ENCODE assay signal across 2 cellular contexts in genomic region chr17:2386400-2387085, GRCh38.
TF ChIP-seq lines count a peak whose summit lies in the region.

No MANE protein-coding gene starts in this region.

TF ChIP-seq in SK-N-SH, 30 proteins besides CTCF, POLR2A, EP300 and RAD21 (continued from another document):
- no peak for TF ChIP-seq CHD2 (IDR thresholded peaks at IDR 0.05; ENCODE audit: low read length, partially characterized antibody)

TF ChIP-seq in SK-N-SH treated with all-trans-retinoic acid at 6 μM for 48 hours, 23 proteins besides CTCF, POLR2A, EP300 and RAD21 (continued from another document):
- TF ChIP-seq, protein P1, sequence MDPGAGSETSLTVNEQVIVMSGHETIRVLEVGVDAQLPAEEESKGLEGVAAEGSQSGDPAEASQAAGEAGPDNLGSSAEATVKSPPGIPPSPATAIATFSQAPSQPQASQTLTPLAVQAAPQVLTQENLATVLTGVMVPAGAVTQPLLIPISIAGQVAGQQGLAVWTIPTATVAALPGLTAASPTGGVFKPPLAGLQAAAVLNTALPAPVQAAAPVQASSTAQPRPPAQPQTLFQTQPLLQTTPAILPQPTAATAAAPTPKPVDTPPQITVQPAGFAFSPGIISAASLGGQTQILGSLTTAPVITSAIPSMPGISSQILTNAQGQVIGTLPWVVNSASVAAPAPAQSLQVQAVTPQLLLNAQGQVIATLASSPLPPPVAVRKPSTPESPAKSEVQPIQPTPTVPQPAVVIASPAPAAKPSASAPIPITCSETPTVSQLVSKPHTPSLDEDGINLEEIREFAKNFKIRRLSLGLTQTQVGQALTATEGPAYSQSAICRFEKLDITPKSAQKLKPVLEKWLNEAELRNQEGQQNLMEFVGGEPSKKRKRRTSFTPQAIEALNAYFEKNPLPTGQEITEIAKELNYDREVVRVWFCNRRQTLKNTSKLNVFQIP (CRISPR knock-in tag; IDR thresholded peaks at IDR 0.05; ENCODE audit: borderline replicate concordance, low read depth) = no peak
- TF ChIP-seq, protein P2, sequence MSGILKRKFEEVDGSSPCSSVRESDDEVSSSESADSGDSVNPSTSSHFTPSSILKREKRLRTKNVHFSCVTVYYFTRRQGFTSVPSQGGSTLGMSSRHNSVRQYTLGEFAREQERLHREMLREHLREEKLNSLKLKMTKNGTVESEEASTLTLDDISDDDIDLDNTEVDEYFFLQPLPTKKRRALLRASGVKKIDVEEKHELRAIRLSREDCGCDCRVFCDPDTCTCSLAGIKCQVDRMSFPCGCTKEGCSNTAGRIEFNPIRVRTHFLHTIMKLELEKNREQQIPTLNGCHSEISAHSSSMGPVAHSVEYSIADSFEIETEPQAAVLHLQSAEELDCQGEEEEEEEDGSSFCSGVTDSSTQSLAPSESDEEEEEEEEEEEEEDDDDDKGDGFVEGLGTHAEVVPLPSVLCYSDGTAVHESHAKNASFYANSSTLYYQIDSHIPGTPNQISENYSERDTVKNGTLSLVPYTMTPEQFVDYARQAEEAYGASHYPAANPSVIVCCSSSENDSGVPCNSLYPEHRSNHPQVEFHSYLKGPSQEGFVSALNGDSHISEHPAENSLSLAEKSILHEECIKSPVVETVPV (CRISPR knock-in tag; IDR thresholded peaks at IDR 0.05) = no peak
- TF ChIP-seq TCF4 (CRISPR knock-in tag; IDR thresholded peaks at IDR 0.05; ENCODE audit: borderline replicate concordance) (no peak), BACH2 (CRISPR knock-in tag; IDR thresholded peaks at IDR 0.05; ENCODE audit: borderline replicate concordance) (no peak), ESRRG (CRISPR knock-in tag; IDR thresholded peaks at IDR 0.05) (no peak), TSHZ2 (CRISPR knock-in tag; IDR thresholded peaks at IDR 0.05) (no peak), ZNF8 (CRISPR knock-in tag; IDR thresholded peaks at IDR 0.05) (no peak), ZFP30 (CRISPR knock-in tag; IDR thresholded peaks at IDR 0.05) (no peak), TOX (CRISPR knock-in tag; IDR thresholded peaks at IDR 0.05; ENCODE audit: borderline replicate concordance) (no peak), ARNTL (CRISPR knock-in tag; IDR thresholded peaks at IDR 0.05; ENCODE audit: borderline replicate concordance, low read depth) (no peak), ZNF70 (CRISPR knock-in tag; IDR thresholded peaks at IDR 0.05) (no peak)
TF ChIP-seq in SK-N-SH treated with all-trans-retinoic acid at 6 μM for 48 hours: peak in this region for 0.
